2 cellular contexts compared by ENCODE assay signal in genomic region chr19:1222394-1222793, GRCh38.
TF ChIP-seq lines count a peak whose summit lies in the region.

No MANE protein-coding gene starts in this region.

TF ChIP-seq in HCT116, 20 proteins besides CTCF, POLR2A, EP300 and RAD21:
- no peak for TF ChIP-seq FOSL1 (IDR thresholded peaks at IDR 0.05; ENCODE audit: low read depth)
- no peak for TF ChIP-seq SRF (IDR thresholded peaks at IDR 0.05; ENCODE audit: low read depth)
- TF ChIP-seq POLR2AphosphoS5 (IDR thresholded peaks at IDR 0.05; ENCODE audit: low read depth, low read length) = no peak
- no peak for TF ChIP-seq REST (IDR thresholded peaks at IDR 0.05; ENCODE audit: low read depth)
- no peak for TF ChIP-seq JUND (IDR thresholded peaks at IDR 0.05)
- TF ChIP-seq CBX3 (IDR thresholded peaks at IDR 0.05; ENCODE audit: low read depth) = no peak

TF ChIP-seq in H1, 55 proteins besides CTCF, POLR2A, EP300 and RAD21:
- TF ChIP-seq CREB1 (IDR thresholded peaks at IDR 0.05) = no peak
- no peak for TF ChIP-seq CHD7 (IDR thresholded peaks at IDR 0.05; ENCODE audit: insufficient replicate concordance, low read length)
- TF ChIP-seq USF2 (IDR thresholded peaks at IDR 0.05; ENCODE audit: low read length) = no peak
- TF ChIP-seq CEBPB (IDR thresholded peaks at IDR 0.05; ENCODE audit: low read depth, low read length) = no peak
- no peak for TF ChIP-seq TEAD4 (IDR thresholded peaks at IDR 0.05; ENCODE audit: low read depth, low read length)
- TF ChIP-seq ATF3 (IDR thresholded peaks at IDR 0.05; ENCODE audit: insufficient read depth, low read depth, low read length) = no peak
- no peak for TF ChIP-seq SP4 (IDR thresholded peaks at IDR 0.05; ENCODE audit: low read length)
- TF ChIP-seq JUND (IDR thresholded peaks at IDR 0.05; ENCODE audit: low read length) = no peak
- no peak for TF ChIP-seq BCL11A (IDR thresholded peaks at IDR 0.05; ENCODE audit: low read depth in 2 of 2, low read length in 2 of 2)
- no peak for TF ChIP-seq SIX5 (IDR thresholded peaks at IDR 0.05; ENCODE audit: low read depth, low read length)
- no peak for TF ChIP-seq SP1 (IDR thresholded peaks at IDR 0.05; ENCODE audit: low read depth, low read length)
